16 cellular contexts compared by ENCODE assay signal in the genomic region with DNA sequence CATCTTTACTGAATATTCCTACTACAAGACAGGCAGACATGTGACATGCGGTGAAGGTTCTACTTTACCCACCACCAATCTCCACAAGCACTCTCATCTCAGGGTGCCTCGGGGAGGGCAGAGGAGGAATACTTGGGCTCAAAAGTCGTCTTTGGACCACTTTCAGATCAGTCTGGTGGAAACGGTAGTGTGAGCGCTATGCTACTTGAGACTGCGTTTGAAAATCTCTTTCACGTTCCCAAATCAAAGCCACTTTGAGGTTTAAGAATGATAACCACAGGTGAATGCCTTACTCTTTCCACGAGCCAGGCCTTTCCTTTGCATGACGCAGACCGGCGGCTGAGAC. TPM values are rescaled to one million over a fixed set of nuclear protein-coding genes. Genes with fewer than 3 reads are reported as not detected.
DNase-seq lines count a peak whose midpoint lies in the region; FAIRE-seq and TF ChIP-seq lines count a peak whose summit lies in the region.
"Had no signal": no experiment of that assay in that cellular context is flagged by ENCODE, and none has a peak within 500 bp of the region (broad histone marks: within the 10 kb centered on the region; RNA-seq: fewer than 3 reads in every experiment).

No MANE protein-coding gene starts in this region.

- no peaks in the 10 kb centered on the region for H3K36me3 ChIP-seq in HUES6 (ENCODE audit: control insufficient read depth, insufficient read depth, low read length)
- no peaks in the 10 kb centered on the region for H3K36me3 ChIP-seq in astrocyte (ENCODE audit: insufficient read depth, low read length)
- H3K36me3 ChIP-seq in neural progenitor cell: no peaks in the 10 kb centered on the region

- H3K4me2 ChIP-seq in astrocyte (ENCODE audit: low read length) (no peak overlapping the region), neural progenitor cell (peak overlapping the region; percentile 92)

- no peaks in the 10 kb centered on the region for H4K20me1 ChIP-seq in astrocyte (ENCODE audit: insufficient read depth, low read length)
- H4K20me1 ChIP-seq in neural progenitor cell (ENCODE audit: low read depth): peaks cover 49% of the 10 kb centered on the region

- no peak for FAIRE-seq in astrocyte (lab: Jason Lieb, UNC)
- no peak for FAIRE-seq in D721Med (lab: Jason Lieb, UNC)

- H3K27ac ChIP-seq in HUES6 (ENCODE audit: low read depth, low read length): no peak overlapping the region
- no peak overlapping the region for H3K27ac ChIP-seq in astrocyte (ENCODE audit: low read depth, low read length)
- no peak overlapping the region for H3K27ac ChIP-seq in neural progenitor cell

- H3K4me3 ChIP-seq in HUES6 (ENCODE audit: low read depth, low read length) (peak overlapping the region; percentile 62; the same call in 1 of the 2 replicates), astrocyte (ENCODE audit: insufficient read depth, low read depth, low read length) (no peak overlapping the region), neural progenitor cell (peak overlapping the region; percentile 56)

- no peak overlapping the region for H3K9ac ChIP-seq in HUES6 (ENCODE audit: low read length)
- no peak overlapping the region for H3K9ac ChIP-seq in astrocyte (ENCODE audit: low read length)
- no peak overlapping the region for H3K9ac ChIP-seq in neural progenitor cell

- peaks cover 12% of the 10 kb centered on the region for H3K9me3 Mint-ChIP-seq in activated T-cell treated with anti-CD3 and anti-CD28 coated beads, Interleukin-2, amount 50 U/mL, for 24 hours
- H3K9me3 Mint-ChIP-seq in astrocyte (ENCODE audit: unreplicated experiment) (peaks cover 20% of the 10 kb centered on the region), neural progenitor cell (no peaks in the 10 kb centered on the region)

- H3K4me1 Mint-ChIP-seq in activated T-cell treated with anti-CD3 and anti-CD28 coated beads, Interleukin-2, amount 50 U/mL, for 24 hours (ENCODE audit: low read depth): peaks cover 18% of the 10 kb centered on the region
- H3K4me1 Mint-ChIP-seq in astrocyte (ENCODE audit: low read depth, unreplicated experiment): no peaks in the 10 kb centered on the region
- H3K4me1 Mint-ChIP-seq in neural progenitor cell: peaks cover 45% of the 10 kb centered on the region

- peak overlapping the region; percentile 38 for H3K4me3 Mint-ChIP-seq in activated T-cell treated with anti-CD3 and anti-CD28 coated beads, Interleukin-2, amount 50 U/mL, for 24 hours
- no peak overlapping the region for H3K4me3 Mint-ChIP-seq in astrocyte (ENCODE audit: unreplicated experiment)
- peak overlapping the region; percentile 88 for H3K4me3 Mint-ChIP-seq in neural progenitor cell
- H3K4me3 Mint-ChIP-seq: HFFc6 had no signal

- H3K27me3 Mint-ChIP-seq in activated T-cell treated with anti-CD3 and anti-CD28 coated beads, Interleukin-2, amount 50 U/mL, for 24 hours: peaks cover 74% of the 10 kb centered on the region
- H3K27me3 Mint-ChIP-seq in astrocyte (ENCODE audit: low read depth, unreplicated experiment) (peaks cover 65% of the 10 kb centered on the region), neural progenitor cell (ENCODE audit: insufficient read depth, low read depth) (peaks cover 40% of the 10 kb centered on the region)

- no peaks in the 10 kb centered on the region for H3K9me3 ChIP-seq in HUES6 (ENCODE audit: control insufficient read depth, insufficient read depth, low read depth, low read length)
- no peaks in the 10 kb centered on the region for H3K9me3 ChIP-seq in astrocyte (ENCODE audit: insufficient read depth, low read depth, low read length)
- H3K9me3 ChIP-seq in neural progenitor cell (ENCODE audit: low read depth): no peaks in the 10 kb centered on the region

- TF ChIP-seq CTCF in astrocyte (IDR thresholded peaks at IDR 0.05; ENCODE audit: insufficient read depth, low read depth, low read length) (no peak), neural progenitor cell (IDR thresholded peaks at IDR 0.05) (no peak), D721Med (IDR thresholded peaks at IDR 0.05; ENCODE audit: insufficient read depth, missing control alignments) (no peak)

- H3K36me3 Mint-ChIP-seq in activated T-cell treated with anti-CD3 and anti-CD28 coated beads, Interleukin-2, amount 50 U/mL, for 24 hours (ENCODE audit: low read depth): no peaks in the 10 kb centered on the region
- H3K36me3 Mint-ChIP-seq in astrocyte (ENCODE audit: low read depth, unreplicated experiment) (peaks cover 1% of the 10 kb centered on the region), neural progenitor cell (peaks cover 12% of the 10 kb centered on the region)

- H3K79me2 ChIP-seq in astrocyte (ENCODE audit: insufficient read depth, low read length): no peaks in the 10 kb centered on the region
- H3K79me2 ChIP-seq in neural progenitor cell (ENCODE audit: low read depth): peaks cover 9% of the 10 kb centered on the region

- no peak overlapping the region for H3K27ac Mint-ChIP-seq in activated T-cell treated with anti-CD3 and anti-CD28 coated beads, Interleukin-2, amount 50 U/mL, for 24 hours
- H3K27ac Mint-ChIP-seq in astrocyte (ENCODE audit: unreplicated experiment) (peak overlapping the region; percentile 84), neural progenitor cell (no peak overlapping the region)
- H3K27ac Mint-ChIP-seq: HFFc6 had no signal

- peaks cover 98% of the 10 kb centered on the region for H3K27me3 ChIP-seq in HUES6 (ENCODE audit: control insufficient read depth, insufficient read depth, low read length)
- peaks cover 65% of the 10 kb centered on the region for H3K27me3 ChIP-seq in astrocyte (ENCODE audit: insufficient read depth, low read length)
- peaks cover 99% of the 10 kb centered on the region for H3K27me3 ChIP-seq in neural progenitor cell

- no peak overlapping the region for H2AFZ ChIP-seq in astrocyte (ENCODE audit: low read depth, low read length)
- no peak overlapping the region for H2AFZ ChIP-seq in neural progenitor cell (replicated peaks)

- H3K4me1 ChIP-seq in HUES6 (ENCODE audit: control insufficient read depth, insufficient read depth, low read length) (peaks cover 18% of the 10 kb centered on the region), astrocyte (ENCODE audit: insufficient read depth, low read length) (no peaks in the 10 kb centered on the region), neural progenitor cell (peaks cover 48% of the 10 kb centered on the region)

- DNase-seq in activated T-cell treated with anti-CD3 and anti-CD28 coated beads, Interleukin-2, amount 50 U/mL, for 24 hours: no peak
- DNase-seq in activated T-cell treated with anti-CD3 and anti-CD28 coated beads, Interleukin-2, amount 50 U/mL, for 48 hours: no peak
- DNase-seq in astrocyte (ENCODE audit: low read depth) (no peak), neural progenitor cell (ENCODE audit: low spot score) (no peak), HCEC 1CT (no peak), D721Med (ENCODE audit: insufficient read length, low spot score) (no peak), NCI-H526 (lab: John Stamatoyannopoulos, UW) (no peak)
- DNase-seq: effector CD4-positive, alpha-beta T cell; HFFc6; hypothalamus; left ventricle myocardium superior; NCI-H1436 treated with DMSO at 0.1 percent for 48 hours; NCI-H510A treated with DMSO at 0.1 percent for 48 hours; OCI-M1; stimulated activated CD4-positive, alpha-beta T cell treated with anti-CD3 and anti-CD28 coated beads, Interleukin-15, amount 100 ng/mL, for 24 hours had no signal

- peaks cover 51% of the 10 kb centered on the region for H3F3A ChIP-seq in neural progenitor cell (ENCODE audit: low read depth)

RNA-seq across cellular contexts. Expression of a gene that starts 1.5 kb away (rescaled TPM):
- total RNA-seq in astrocyte (not detected in 2 replicates), neural progenitor cell (ENCODE audit: low replicate concordance) (3.3 and 4.7 TPM in 2 replicates)
- total RNA-seq: HFFc6, left ventricle myocardium superior had no signal
